In genomic region chr1:207885129-207886032, GRCh38 we compare ENCODE assay signal across 1 cellular context.
TF ChIP-seq lines count a peak whose summit lies in the region.

No MANE protein-coding gene starts in this region.

TF ChIP-seq in K562, 482 proteins besides CTCF, POLR2A, EP300 and RAD21 (continued from another document and continues in another):
- no peak for TF ChIP-seq SMAD1 (IDR thresholded peaks at IDR 0.05; ENCODE audit: low read depth, low read length, partially characterized antibody)
- TF ChIP-seq C11orf30 (IDR thresholded peaks at IDR 0.05; ENCODE audit: low read depth), result no peak
- no peak for TF ChIP-seq RNF2 (IDR thresholded peaks at IDR 0.05)
- peak; percentile 47; the same call in 1 of the 2 replicates for TF ChIP-seq SOX6 (IDR thresholded peaks at IDR 0.05)
- TF ChIP-seq ZBTB17 (CRISPR knock-in tag; IDR thresholded peaks at IDR 0.05), result 0 out of 2 replicates have a peak, but pooled peaks have one; percentile 24
- no peak for TF ChIP-seq REST (CRISPR knock-in tag; IDR thresholded peaks at IDR 0.05; ENCODE audit: low read depth)
- TF ChIP-seq TCF15 (CRISPR knock-in tag; IDR thresholded peaks at IDR 0.05), result no peak
- no peak for TF ChIP-seq ZNF699 (CRISPR knock-in tag; IDR thresholded peaks at IDR 0.05; ENCODE audit: insufficient replicate concordance)
- peak; percentile 44; the same call in 1 of the 2 replicates for TF ChIP-seq ATF7 (IDR thresholded peaks at IDR 0.05)
- TF ChIP-seq NR2F6 (CRISPR knock-in tag; IDR thresholded peaks at IDR 0.05), result no peak
- no peak for TF ChIP-seq TRIM24 (IDR thresholded peaks at IDR 0.05)
- TF ChIP-seq ZSCAN29 (IDR thresholded peaks at IDR 0.05), result no peak
- peak; percentile 19; the same call in 1 of the 2 replicates for TF ChIP-seq ZNF263 (CRISPR knock-in tag; IDR thresholded peaks at IDR 0.05; ENCODE audit: borderline replicate concordance)
- no peak for TF ChIP-seq RBM22 (IDR thresholded peaks at IDR 0.05; ENCODE audit: low read depth, low read length, poor library complexity, severe bottlenecking)
- TF ChIP-seq TBP (optimal IDR thresholded peaks at IDR 0.05; ENCODE audit: low read depth, low read length), result no peak
- no peak for TF ChIP-seq LARP7 (IDR thresholded peaks at IDR 0.05)
- TF ChIP-seq ZNF24 (IDR thresholded peaks at IDR 0.05), result peak; percentile 50; the same call in 1 of the 2 replicates
- no peak for TF ChIP-seq ETS1 (conservative IDR thresholded peaks at IDR 0.05; ENCODE audit: control insufficient read depth, low read depth, low read length)
- TF ChIP-seq ZNF280B (CRISPR knock-in tag; IDR thresholded peaks at IDR 0.05), result no peak
- peak; percentile 39 for TF ChIP-seq CTCFL (IDR thresholded peaks at IDR 0.05; ENCODE audit: borderline replicate concordance, insufficient read depth, low read depth, low read length, poor library complexity, severe bottlenecking)
- peak; percentile 93 for TF ChIP-seq DEAF1 (CRISPR knock-in tag; IDR thresholded peaks at IDR 0.05)
- TF ChIP-seq HDAC2 (IDR thresholded peaks at IDR 0.05), result 0 out of 2 replicates have a peak, but pooled peaks have one; percentile 23
- no peak for TF ChIP-seq PTTG1 (tag; IDR thresholded peaks at IDR 0.05; ENCODE audit: low read depth)
- no peak for TF ChIP-seq ZNF318 (IDR thresholded peaks at IDR 0.05; ENCODE audit: borderline replicate concordance in 1 of 2, low read depth in 1 of 2)
- TF ChIP-seq FOXA3 (CRISPR knock-in tag; conservative IDR thresholded peaks at IDR 0.05 in 1 of 2, IDR thresholded peaks at IDR 0.05 in 1 of 2), result no peak
- TF ChIP-seq ELK3 (CRISPR knock-in tag; IDR thresholded peaks at IDR 0.05), result no peak
- peak; percentile 36; the same call in 1 of the 2 replicates for TF ChIP-seq TFAP4 (CRISPR knock-in tag; IDR thresholded peaks at IDR 0.05; ENCODE audit: borderline replicate concordance)
- no peak for TF ChIP-seq ZNF717 (CRISPR knock-in tag; IDR thresholded peaks at IDR 0.05)
